8 cellular contexts compared by ENCODE assay signal in the genomic region with DNA sequence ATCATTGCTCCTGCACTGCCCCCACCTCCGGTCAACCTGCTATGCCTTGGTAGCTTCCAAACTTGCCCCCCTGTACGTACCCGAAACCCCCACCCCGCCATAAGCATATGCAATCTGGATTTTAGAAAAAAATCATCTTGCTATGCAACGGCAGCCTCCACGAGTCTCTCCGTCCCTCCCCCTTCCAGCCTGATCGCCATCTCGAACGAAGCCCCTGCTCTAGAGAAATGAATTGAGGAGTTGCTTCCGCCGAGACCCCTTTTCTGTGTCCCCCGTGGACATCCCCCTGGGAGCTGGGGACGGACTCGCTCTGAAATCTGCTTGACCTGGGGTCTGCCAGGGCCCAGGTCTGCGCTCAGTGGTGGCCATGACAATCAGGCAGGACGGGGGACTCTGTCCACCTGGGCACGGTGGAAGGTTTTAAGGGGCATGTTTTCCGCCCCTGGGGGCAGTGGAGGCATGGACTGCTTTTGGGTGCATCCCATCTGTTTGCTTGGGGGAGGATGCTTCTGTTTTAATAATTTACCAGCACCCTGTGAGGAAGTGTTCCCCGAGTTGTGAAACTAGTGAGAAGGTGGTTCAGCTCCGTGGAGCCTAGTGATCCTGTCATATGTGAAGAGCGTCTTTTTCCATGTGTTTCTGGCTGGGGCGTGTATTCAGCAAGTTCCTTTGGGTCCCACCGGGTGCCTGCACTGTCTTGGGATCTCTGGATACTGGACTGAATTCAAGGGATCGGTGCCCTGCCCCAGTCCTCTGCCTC. TPM values are rescaled to one million over a fixed set of nuclear protein-coding genes. Genes with fewer than 3 reads are reported as not detected.
DNase-seq lines count a peak whose midpoint lies in the region; TF ChIP-seq lines count a peak whose summit lies in the region.

No MANE protein-coding gene starts in this region.

- H3K4me1 ChIP-seq in ovary (ENCODE audit: insufficient read depth), result peaks cover 12% of the 10 kb centered on the region

- no peaks in the 10 kb centered on the region for H3K9me3 ChIP-seq in ovary

- DNase-seq in AG09309 (ENCODE audit: low read depth) (no peak), SKM-1 treated with dmso at 0.1 percent for 144 hours (lab: John Stamatoyannopoulos, UW; ENCODE audit: unreplicated experiment) (peak; percentile 40), epithelial cell of prostate (ENCODE audit: low read depth, low spot score) (no peak), ovary (peak in 3 of 5 donors; percentile 34 to 50 (median 47)), middle frontal gyrus (ENCODE audit: extremely low spot score, low spot score) (no peak)
- DNase-seq in stimulated activated naive CD4-positive, alpha-beta T cell treated with Interleukin-2 at 50 U/mL for 16 hours (lab: John Stamatoyannopoulos, UW), result no peak
- no peak for DNase-seq in stimulated activated CD8-positive, alpha-beta memory T cell treated with anti-CD3 and anti-CD28 coated beads, Interleukin-4, amount 100 ng/mL, for 48 hours

- 2% methylated on average over 25 of the region's 25 CpGs for WGBS in ovary, 3 donors

- TF ChIP-seq CTCF in AG09309 (IDR thresholded peaks at IDR 0.05; ENCODE audit: control insufficient read depth, insufficient read depth, low read depth, low read length, missing control alignments) (no peak), ovary (IDR thresholded peaks at IDR 0.05) (no peak)

- TF ChIP-seq POLR2A in GM19099 (IDR thresholded peaks at IDR 0.05; ENCODE audit: extremely low read depth, insufficient read length, low read depth), result peak; percentile 14
- no peak for TF ChIP-seq POLR2A in ovary (IDR thresholded peaks at IDR 0.05)

- H3K36me3 ChIP-seq in ovary, result no peaks in the 10 kb centered on the region

- no peak for TF ChIP-seq EP300 in ovary (IDR thresholded peaks at IDR 0.05)

- intact Hi-C loops in ovary (cut with DNase I), result loop anchor here in 1 of 4 donors (5.0 kb wide), 1 partner anchor 43 kb away; no protein-coding TSS in a partner anchor

- H3K4me3 ChIP-seq in AG09309 (ENCODE audit: control insufficient read depth, low read depth, low read length), result peak overlapping the region; percentile 76
- peak overlapping the region; percentile 71 for H3K4me3 ChIP-seq in ovary

- H3K27ac ChIP-seq in epithelial cell of prostate, result peak overlapping the region; percentile 66
- H3K27ac ChIP-seq in ovary, result peak overlapping the region in 1 of 2 donors; percentile 61

- H3K27me3 ChIP-seq in ovary, result no peaks in the 10 kb centered on the region

RNA-seq across cellular contexts. Expression of a gene that starts 1.0 kb away (rescaled TPM):
- total RNA-seq in ovary, result 10 to 100 TPM; 21.6 to 62.9 (median 47.8) TPM
- 10 to 100 TPM in 1 of 2 donors, 1 to 10 TPM in 1; 5.2 to 19.4 TPM for polyA plus RNA-seq in ovary

Comparison
In these comparisons a context has a peak if more than half of its experiments do, and no peak if none do; other contexts are left out.
1. DNase-seq: peak in SKM-1 treated with dmso at 0.1 percent for 144 hours (single experiment) and ovary (3 of 5); none in AG09309 (single experiment), epithelial cell of prostate (single experiment), stimulated activated naive CD4-positive, alpha-beta T cell treated with Interleukin-2 at 50 U/mL for 16 hours (single experiment), stimulated activated CD8-positive, alpha-beta memory T cell treated with anti-CD3 and anti-CD28 coated beads, Interleukin-4, amount 100 ng/mL, for 48 hours (single experiment) and middle frontal gyrus (single experiment).